ENCODE assay signal across 28 cellular contexts in the genomic region with DNA sequence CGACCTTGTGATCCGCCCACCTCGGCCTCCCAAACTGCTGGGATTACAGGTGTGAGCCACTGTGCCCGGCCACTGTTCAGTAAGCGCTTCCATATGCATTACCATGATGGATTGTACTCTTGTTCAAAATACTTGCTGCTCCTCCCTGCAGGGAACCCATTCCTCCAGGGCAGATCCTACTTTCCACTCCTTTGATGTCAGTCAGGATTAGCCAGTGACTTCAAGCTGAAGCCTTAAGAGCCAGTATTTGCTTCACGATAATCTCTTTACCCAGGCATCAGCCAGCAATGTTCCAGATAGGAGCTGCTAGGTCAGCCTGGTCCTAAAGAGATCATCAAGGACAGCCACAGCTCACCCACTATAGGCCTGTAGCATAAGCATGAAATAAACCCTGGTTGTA.
"Had no signal": no experiment of that assay in that cellular context is flagged by ENCODE, and none has a peak within 500 bp of the region (broad histone marks: within the 10 kb centered on the region; RNA-seq: fewer than 3 reads in every experiment).

No MANE protein-coding gene starts in this region.

- ATAC-seq: activated CD4-positive, alpha-beta T cell treated with anti-CD3 and anti-CD28 coated beads for 36 hours; activated CD8-positive, alpha-beta T cell treated with anti-CD3 and anti-CD28 coated beads for 36 hours had no signal

- H3K36me3 ChIP-seq: adrenal gland, Peyer's patch, SJCRH30 had no signal

- H3K9me3 ChIP-seq: adrenal gland, Peyer's patch, SJCRH30, SK-N-SH had no signal

- H3K27me3 ChIP-seq: adrenal gland, Peyer's patch, SJCRH30 had no signal

- H3K4me3 ChIP-seq: adrenal gland, Peyer's patch, SJCRH30 had no signal

- DNase-seq: activated CD4-positive, alpha-beta T cell treated with anti-CD3 and anti-CD28 coated beads for 36 hours; activated CD4-positive, alpha-beta T cell treated with anti-CD3 and anti-CD28 coated beads, Interleukin-2, amount 50 U/mL, for 1 hour; activated CD8-positive, alpha-beta memory T cell treated with anti-CD3 and anti-CD28 coated beads, Interleukin-2, amount 50 U/mL, for 48 hours; activated CD8-positive, alpha-beta T cell treated with anti-CD3 and anti-CD28 coated beads for 36 hours; activated naive CD4-positive, alpha-beta T cell treated with anti-CD3 and anti-CD28 coated beads, Interleukin-2, amount 50 U/mL, for 16 hours; activated naive CD8-positive, alpha-beta T cell treated with anti-CD3 and anti-CD28 coated beads, Interleukin-2, amount 10 ng/mL, durations not matched to agents 7 days and 5 days; activated T-cell treated with anti-CD3 and anti-CD28 coated beads, Interleukin-2, amount 50 U/mL, for 1 hour; adrenal gland; anterior cingulate cortex; cerebellar nuclear complex; MV-4-11; NCI-H1092 treated with DMSO at 0.1 percent for 48 hours; NCI-H1417 treated with DMSO at 0.1 percent for 48 hours; NCI-H1694; NCI-H2029; NCI-H2107; NCI-H2171 treated with DMSO at 0.1 percent for 48 hours; NCI-H226; NCI-H526; NCI-H774; NK-92 treated with Interleukin-12 subunit alpha and Interleukin-12 subunit beta, amount 100 ng/mL, for 24 hours; Peyer's patch; Right ventricle myocardium superior; SJCRH30; SK-N-SH had no signal

- FAIRE-seq: TTC549 had no signal

- H3K4me1 ChIP-seq: adrenal gland, Peyer's patch, SJCRH30 had no signal

- H3K4me2 ChIP-seq: KMS-11, SK-N-SH had no signal

- H3K27ac ChIP-seq: adrenal gland, KMS-11, Peyer's patch, RWPE1, SJCRH30 had no signal

- H3K9ac ChIP-seq: KMS-11, SK-N-SH had no signal
